11 cellular contexts compared by ENCODE assay signal in genomic region chr17:16911141-16911937, GRCh38.
A peak's percentile ranks its signal among the peaks of the same experiment; 100 is the strongest.
DNase-seq lines count a peak whose midpoint lies in the region; ATAC-seq lines count a peak whose summit lies in the region.
"Had no signal": no experiment of that assay in that cellular context is flagged by ENCODE, and none has a peak within 500 bp of the region (broad histone marks: within the 10 kb centered on the region; RNA-seq: fewer than 3 reads in every experiment).

No MANE protein-coding gene starts in this region.

- POLR2A ChIA-PET in T-cell (lab: Charles Lee) = interaction anchor here in 1 of 2 donors (0.6 kb wide), 1 partner anchor 569 kb away, joined by 3 read pairs; no protein-coding TSS in a partner anchor

- no peaks in the 10 kb centered on the region for H3K9me3 Mint-ChIP-seq in T-cell
- H3K9me3 Mint-ChIP-seq: natural killer cell treated with Interleukin-12 subunit alpha and Interleukin-12 subunit beta and Interleukin-15 and Interleukin-18, amount 100 ng/mL, for 72 hours had no signal

- DNase-seq in COLO829 (ENCODE audit: low spot score) = peak; percentile 77
- peak in 15 of 34 experiments; percentile 6 to 45 (median 17) for DNase-seq in T-cell
- peak in 28 of 42 donors; percentile 11 to 63 (median 36) for DNase-seq in head of caudate nucleus
- peak; percentile 70 for DNase-seq in pons (ENCODE audit: low spot score)
- no peak for DNase-seq in NCI-H1092 treated with DMSO at 0.1 percent for 48 hours (lab: John Stamatoyannopoulos, UW)
- DNase-seq: IMR-90; NCI-H187 treated with DMSO at 0.1 percent for 48 hours; stimulated activated CD4-positive, alpha-beta T cell treated with anti-CD3 and anti-CD28 coated beads, Interleukin-15, amount 100 ng/mL, for 24 hours had no signal

- ATAC-seq in T-cell (replicated peaks in 1 of 4) = peak; percentile 67 to 92 (median 84)
- no peak for ATAC-seq in HG02852 (IDR thresholded peaks at IDR 0.05; ENCODE audit: unreplicated experiment)
- ATAC-seq in HG02981 (IDR thresholded peaks at IDR 0.05; ENCODE audit: unreplicated experiment) = no peak
- ATAC-seq: natural killer cell treated with Interleukin-12 subunit alpha and Interleukin-12 subunit beta and Interleukin-15 and Interleukin-18, amount 100 ng/mL, for 72 hours had no signal

- H3K36me3 Mint-ChIP-seq in T-cell = no peaks in the 10 kb centered on the region
- H3K36me3 Mint-ChIP-seq: natural killer cell treated with Interleukin-12 subunit alpha and Interleukin-12 subunit beta and Interleukin-15 and Interleukin-18, amount 100 ng/mL, for 72 hours had no signal

- intact Hi-C loops in head of caudate nucleus (cut with DNase I) = no loop called here

- peaks cover 42 to 60% (median 52%) of the 10 kb centered on the region in 3 donors for H3K4me1 Mint-ChIP-seq in T-cell

- H3K4me3 Mint-ChIP-seq in T-cell = peak overlapping the region in 1 of 3 donors; percentile 70
- H3K4me3 Mint-ChIP-seq: natural killer cell treated with Interleukin-12 subunit alpha and Interleukin-12 subunit beta and Interleukin-15 and Interleukin-18, amount 100 ng/mL, for 72 hours had no signal

- CTCF ChIA-PET in T-cell (lab: Charles Lee) = no interaction called here

- H3K27ac Mint-ChIP-seq in T-cell = peak overlapping the region; percentile 45 to 75
- H3K27ac Mint-ChIP-seq: natural killer cell treated with Interleukin-12 subunit alpha and Interleukin-12 subunit beta and Interleukin-15 and Interleukin-18, amount 100 ng/mL, for 72 hours had no signal

- H3K27me3 Mint-ChIP-seq in T-cell = peaks cover 0 to 3% of the 10 kb centered on the region in 2 donors

Comparison
In these comparisons a context has a peak if more than half of its experiments do, and no peak if none do; other contexts are left out.
1. ATAC-seq: peak in T-cell (4 of 4); none in HG02852 (single experiment) and HG02981 (single experiment).